Comparison of ENCODE assay signal across 16 cellular contexts in the genomic region with DNA sequence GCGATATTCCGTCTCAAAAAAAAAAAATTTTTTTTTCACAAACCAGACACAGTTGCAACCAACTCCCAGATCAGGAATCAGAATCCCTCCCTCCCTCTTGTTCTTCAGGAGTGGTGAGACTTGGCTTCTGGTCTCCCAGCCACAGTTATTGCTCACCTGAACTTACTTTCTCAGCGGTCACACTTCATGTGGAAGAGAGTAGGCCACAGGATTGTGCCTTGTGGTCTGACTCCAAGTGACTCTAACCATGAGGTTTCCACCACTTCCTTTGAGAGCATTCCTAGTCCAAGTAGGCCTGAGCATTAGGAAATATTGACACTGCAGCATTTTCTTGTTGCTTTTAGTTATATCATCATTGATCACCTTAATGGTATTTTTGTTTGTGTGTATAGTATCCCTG. TPM values are rescaled to one million over a fixed set of nuclear protein-coding genes. Genes with fewer than 3 reads are reported as not detected.
A peak's percentile ranks its signal among the peaks of the same experiment; 100 is the strongest.
DNase-seq lines count a peak whose midpoint lies in the region; ATAC-seq lines count a peak whose summit lies in the region.
"Had no signal": no experiment of that assay in that cellular context is flagged by ENCODE, and none has a peak within 500 bp of the region (broad histone marks: within the 10 kb centered on the region; RNA-seq: fewer than 3 reads in every experiment).

No MANE protein-coding gene starts in this region.

- no peak for ATAC-seq in HG02852 (IDR thresholded peaks at IDR 0.05; ENCODE audit: unreplicated experiment)
- ATAC-seq: right cardiac atrium had no signal

- DNase-seq in AG08395 (ENCODE audit: low spot score) (peak; percentile 66), HT1080 (ENCODE audit: low read depth) (peak; percentile 91), astrocyte of the hippocampus (ENCODE audit: low read depth, low spot score) (peak; percentile 93), kidney tubule cell (ENCODE audit: low spot score) (peak; percentile 96), globus pallidus (ENCODE audit: low spot score) (no peak), inferior parietal cortex (ENCODE audit: extremely low spot score) (no peak), NCI-H2227 treated with DMSO at 0.1 percent for 48 hours (lab: John Stamatoyannopoulos, UW) (no peak)
- DNase-seq: activated CD4-positive, alpha-beta T cell treated with anti-CD3 and anti-CD28 coated beads for 1 hour; cerebellar nuclear complex; MM.1S; NCI-H1930; NCI-H526 treated with DMSO at 0.1 percent for 48 hours; Peyer's patch; right cardiac atrium; stimulated activated CD4-positive, alpha-beta T cell treated with anti-CD3 and anti-CD28 coated beads, Interleukin-2, amount 100 ng/mL, for 48 hours had no signal

RNA-seq across cellular contexts. Expression of a gene that starts 12.1 kb away (rescaled TPM):
- 40.1 and 42.6 TPM in 2 replicates for total RNA-seq in HT1080 (2014; rRNA removed; shearing (Covaris generic))
- polyA plus RNA-seq in HT1080 (2015; cell fraction: cytosol; rRNA removed), result 55.1 and 68.8 TPM in 2 replicates
- polyA plus RNA-seq in HT1080 (2015; cell fraction: nucleus; rRNA removed), result 165 and 190 TPM in 2 replicates

Comparison
In these comparisons a context has a peak if more than half of its experiments do, and no peak if none do; other contexts are left out.
1. DNase-seq: peak in AG08395 (single experiment), HT1080 (single experiment), astrocyte of the hippocampus (single experiment) and kidney tubule cell (single experiment); none in globus pallidus (single experiment), inferior parietal cortex (single experiment) and NCI-H2227 treated with DMSO at 0.1 percent for 48 hours (single experiment).